Comparison of ENCODE assay signal across 3 cellular contexts in genomic region chrX:83185010-83185409, GRCh38.
"Had no signal": no experiment of that assay in that cellular context is flagged by ENCODE, and none has a peak within 500 bp of the region (broad histone marks: within the 10 kb centered on the region; RNA-seq: fewer than 3 reads in every experiment).

No MANE protein-coding gene starts in this region.

- H3K4me3 ChIP-seq: GM12878 had no signal

- ATAC-seq: GM12878 had no signal

- DNase-seq: GDM1, GF-D8 had no signal
